Comparison of ENCODE assay signal across 1 cellular context in genomic region chr17:17353625-17354484, GRCh38.
TF ChIP-seq lines count a peak whose summit lies in the region.

No MANE protein-coding gene starts in this region.

TF ChIP-seq in H1, 55 proteins besides CTCF, POLR2A, EP300 and RAD21:
- TF ChIP-seq ZNF274 (IDR thresholded peaks at IDR 0.05; ENCODE audit: borderline replicate concordance, extremely low read depth, low read length) (no peak), SUZ12 (IDR thresholded peaks at IDR 0.05; ENCODE audit: low read length) (no peak), SIRT6 (IDR thresholded peaks at IDR 0.05; ENCODE audit: low read length) (no peak), SP2 (IDR thresholded peaks at IDR 0.05; ENCODE audit: low read length) (no peak), POU5F1 (IDR thresholded peaks at IDR 0.05; ENCODE audit: low read depth, low read length) (no peak), SIX5 (IDR thresholded peaks at IDR 0.05; ENCODE audit: low read depth, low read length) (no peak), HDAC6 (IDR thresholded peaks at IDR 0.05; ENCODE audit: low read depth, low read length) (no peak)
TF ChIP-seq in H1: peak in this region for 0.
